ENCODE assay signal across 8 cellular contexts in genomic region chr19:18292810-18293641, GRCh38. TPM values are rescaled to one million over a fixed set of nuclear protein-coding genes. Genes with fewer than 3 reads are reported as not detected.
A peak's percentile ranks its signal among the peaks of the same experiment; 100 is the strongest.
DNase-seq lines count a peak whose midpoint lies in the region; ATAC-seq and TF ChIP-seq lines count a peak whose summit lies in the region.

No MANE protein-coding gene starts in this region.

- peak overlapping the region; percentile 93 for H3K27ac ChIP-seq in WERI-Rb-1
- peak overlapping the region; percentile 99 for H3K27ac ChIP-seq in mesendoderm (ENCODE audit: low read depth, low read length)
- H3K27ac ChIP-seq in stomach smooth muscle (ENCODE audit: low read length) = peak overlapping the region; percentile 99

- H2BK15ac ChIP-seq in mesendoderm (replicated peaks; ENCODE audit: low read depth) = no peak overlapping the region

- H3K18ac ChIP-seq in mesendoderm (ENCODE audit: low read length) = peak overlapping the region; percentile 42

- H3K23ac ChIP-seq in mesendoderm (ENCODE audit: low read length) = no peak overlapping the region

- no CpG with 5 or more reads among the region's 31 CpGs for WGBS in mesendoderm (ENCODE audit: extremely low coverage, insufficient coverage, low lambda C conversion rate)

- H3K79me1 ChIP-seq in mesendoderm (ENCODE audit: low read length) = no peaks in the 10 kb centered on the region

- H3K4me3 ChIP-seq in WERI-Rb-1 (ENCODE audit: low read depth, low read length) (peak overlapping the region; percentile 81), mesendoderm (ENCODE audit: low read length) (peak overlapping the region; percentile 25), stomach smooth muscle (ENCODE audit: low read length in 2 of 2) (peak overlapping the region; percentile 79 to 88)

- DNase-seq in LoVo (ENCODE audit: low spot score) (peak; percentile 27), WERI-Rb-1 (peak; percentile 95), epidermal melanocyte (ENCODE audit: insufficient read length, low spot score) (peak; percentile 87), mesendoderm (peak; percentile 98), NCI-H446 treated with DMSO at 0.1 percent for 48 hours (lab: John Stamatoyannopoulos, UW) (no peak)

- no peak for TF ChIP-seq CTCF in WERI-Rb-1 (IDR thresholded peaks at IDR 0.05; ENCODE audit: low read depth, low read length)

- H3K4me1 ChIP-seq in ES-I3 (ENCODE audit: insufficient read depth, low read length) (peaks cover 11% of the 10 kb centered on the region), mesendoderm (ENCODE audit: control insufficient read depth, low read depth, low read length) (peaks cover 9% of the 10 kb centered on the region), stomach smooth muscle (ENCODE audit: control insufficient read depth, insufficient read depth, low read length) (peaks cover 25% of the 10 kb centered on the region)

- H3K56ac ChIP-seq in mesendoderm (ENCODE audit: low read length) = peak overlapping the region; percentile 81

- H2BK5ac ChIP-seq in mesendoderm (ENCODE audit: low read length) = peak overlapping the region; percentile 4

- H3K27me3 ChIP-seq in WERI-Rb-1 (ENCODE audit: insufficient read depth, low read depth, severe bottlenecking) (no peaks in the 10 kb centered on the region), mesendoderm (ENCODE audit: insufficient read depth, low read length, poor library complexity) (no peaks in the 10 kb centered on the region), stomach smooth muscle (ENCODE audit: control insufficient read depth in 1 of 2, insufficient read depth in 2 of 2, low read length in 2 of 2) (no peaks in the 10 kb centered on the region)

- H3K36me3 ChIP-seq in ES-I3 (ENCODE audit: insufficient read depth, low read length) (no peaks in the 10 kb centered on the region), WERI-Rb-1 (no peaks in the 10 kb centered on the region), mesendoderm (ENCODE audit: control insufficient read depth, insufficient read depth, low read length) (no peaks in the 10 kb centered on the region), stomach smooth muscle (ENCODE audit: control insufficient read depth in 2 of 2, insufficient read depth in 2 of 2, low read length in 2 of 2) (no peaks in the 10 kb centered on the region)

- H3K79me2 ChIP-seq in mesendoderm (ENCODE audit: control insufficient read depth, insufficient read depth, low read length) = no peaks in the 10 kb centered on the region

- no peak overlapping the region for H4K5ac ChIP-seq in mesendoderm (ENCODE audit: low read length)

- no peak for ATAC-seq in HG03521 (IDR thresholded peaks at IDR 0.05; ENCODE audit: unreplicated experiment)

- H3K4me2 ChIP-seq in mesendoderm (ENCODE audit: low read length) = peak overlapping the region; percentile 70

- H3K4ac ChIP-seq in mesendoderm (ENCODE audit: low read depth, low read length) = no peak overlapping the region

- no peaks in the 10 kb centered on the region for H3K9me3 ChIP-seq in ES-I3 (ENCODE audit: control insufficient read depth, insufficient read depth, low read length)
- no peaks in the 10 kb centered on the region for H3K9me3 ChIP-seq in WERI-Rb-1 (ENCODE audit: severe bottlenecking)
- H3K9me3 ChIP-seq in stomach smooth muscle (ENCODE audit: control insufficient read depth in 2 of 2, low read length in 2 of 2) = peaks cover 0 to 3% of the 10 kb centered on the region in 2 donors

- H3K9ac ChIP-seq in ES-I3 (ENCODE audit: low read depth, low read length) (peak overlapping the region; percentile 94), mesendoderm (ENCODE audit: low read length) (peak overlapping the region; percentile 85), stomach smooth muscle (ENCODE audit: low read length in 2 of 2) (peak overlapping the region; percentile 95 to 99)

- no peak overlapping the region for H4K8ac ChIP-seq in mesendoderm (ENCODE audit: low read depth, low read length)

- no peak overlapping the region for H2AK5ac ChIP-seq in mesendoderm (ENCODE audit: low read length)

- peak overlapping the region; percentile 52 for H2BK120ac ChIP-seq in mesendoderm (ENCODE audit: low read depth, low read length)

RNA-seq across cellular contexts. Expression of gene JUND, which starts 11.6 kb away (rescaled TPM):
- polyA plus RNA-seq in mesendoderm (2013, experiment 1 of 2) = 70.9 TPM
- polyA plus RNA-seq in mesendoderm (2013, experiment 2 of 2) = 72.9 TPM

RNA-seq across cellular contexts. Expression of gene IQCN, which starts 18.8 kb away (rescaled TPM):
- 0.06 TPM for polyA plus RNA-seq in mesendoderm (2013, experiment 1 of 2)
- 0.07 TPM for polyA plus RNA-seq in mesendoderm (2013, experiment 2 of 2)

RNA-seq across cellular contexts. Expression of gene LSM4, which starts 29.9 kb away (rescaled TPM):
- 236 TPM for polyA plus RNA-seq in mesendoderm (2013, experiment 1 of 2)
- polyA plus RNA-seq in mesendoderm (2013, experiment 2 of 2) = 226 TPM

RNA-seq across cellular contexts. Expression of gene PGPEP1, which starts 47.4 kb away (rescaled TPM):
- polyA plus RNA-seq in mesendoderm (2013, experiment 1 of 2) = 20.5 TPM
- polyA plus RNA-seq in mesendoderm (2013, experiment 2 of 2) = 23.0 TPM

Comparison
In these comparisons a context has a peak if more than half of its experiments do, and no peak if none do; other contexts are left out.
1. H3K4me3 ChIP-seq: peak in every context shown above with its lines; median percentile 84 in stomach smooth muscle; 81 in WERI-Rb-1; 25 in mesendoderm.